In genomic region chr2:40240067-40240466, GRCh38 we compare ENCODE assay signal across 9 cellular contexts.
DNase-seq lines count a peak whose midpoint lies in the region; ATAC-seq and TF ChIP-seq lines count a peak whose summit lies in the region.
"Had no signal": no experiment of that assay in that cellular context is flagged by ENCODE, and none has a peak within 500 bp of the region (broad histone marks: within the 10 kb centered on the region; RNA-seq: fewer than 3 reads in every experiment).

No MANE protein-coding gene starts in this region.

- DNase-seq in G401 (ENCODE audit: low spot score) (peak; percentile 30), Peyer's patch (peak in 2 of 3 donors; percentile 53 to 61), glomerular endothelial cell (ENCODE audit: extremely low read depth, low read depth, low spot score) (peak; percentile 39), retinal pigment epithelial cell (ENCODE audit: low read depth) (peak; percentile 87)
- DNase-seq: activated CD4-positive, alpha-beta T cell treated with anti-CD3 and anti-CD28 coated beads for 48 hours had no signal

- no peak for ATAC-seq in HG02588 (IDR thresholded peaks at IDR 0.05; ENCODE audit: unreplicated experiment)
- ATAC-seq in HG02759 (IDR thresholded peaks at IDR 0.05; ENCODE audit: unreplicated experiment): no peak
- no peak for ATAC-seq in HG02870 (IDR thresholded peaks at IDR 0.05; ENCODE audit: unreplicated experiment)
- no peak for ATAC-seq in HG03442 (IDR thresholded peaks at IDR 0.05; ENCODE audit: unreplicated experiment)

- no peaks in the 10 kb centered on the region for H3K36me3 ChIP-seq in Peyer's patch

- peak overlapping the region in 1 of 4 donors; percentile 44 for H3K27ac ChIP-seq in Peyer's patch

- TF ChIP-seq POLR2A in Peyer's patch (IDR thresholded peaks at IDR 0.05): no peak

- no peaks in the 10 kb centered on the region for H3K4me1 ChIP-seq in Peyer's patch

- in situ Hi-C loops in G401 (cut with HindIII; ENCODE audit: low sequenced_read_pairs): no loop called here

- no peaks in the 10 kb centered on the region for H3K27me3 ChIP-seq in Peyer's patch

- H3K9me3 ChIP-seq in Peyer's patch: no peaks in the 10 kb centered on the region

- no peak for TF ChIP-seq CTCF in Peyer's patch (IDR thresholded peaks at IDR 0.05)
- no peak for TF ChIP-seq CTCF in retinal pigment epithelial cell (conservative IDR thresholded peaks at IDR 0.05; ENCODE audit: low read depth, low read length)

- H3K4me3 ChIP-seq in Peyer's patch (no peak overlapping the region), retinal pigment epithelial cell (ENCODE audit: low read length) (no peak overlapping the region)

Comparison
In these comparisons a context has a peak if more than half of its experiments do, and no peak if none do; other contexts are left out.
1. DNase-seq: peak in every context shown above with its lines; median percentile 87 in retinal pigment epithelial cell; 57 in Peyer's patch; 39 in glomerular endothelial cell; 30 in G401.